In the genomic region with DNA sequence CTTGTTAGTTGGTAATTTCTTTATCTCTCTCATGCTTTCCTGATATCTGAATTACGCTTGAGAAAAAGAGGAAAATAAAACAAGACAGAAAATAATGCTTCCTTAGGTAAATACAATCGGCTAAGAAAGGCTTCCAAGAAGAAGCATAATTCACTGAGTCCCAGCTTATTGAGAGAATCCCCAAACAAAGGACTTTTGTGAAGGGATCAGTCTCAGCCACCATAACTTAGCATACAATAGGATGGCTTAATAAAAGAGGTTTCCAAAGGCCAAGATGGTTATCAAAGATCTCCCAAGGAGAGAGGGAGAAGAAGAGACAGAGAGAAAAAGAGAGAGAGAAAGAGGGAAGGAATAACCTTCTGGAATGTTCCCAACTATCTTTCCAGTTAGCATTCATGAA, we compare ENCODE assay signal across 32 cellular contexts. TPM values are rescaled to one million over a fixed set of nuclear protein-coding genes. Genes with fewer than 3 reads are reported as not detected.
"Had no signal": no experiment of that assay in that cellular context is flagged by ENCODE, and none has a peak within 500 bp of the region (broad histone marks: within the 10 kb centered on the region; RNA-seq: fewer than 3 reads in every experiment).

No MANE protein-coding gene starts in this region.

- H3K4me3 Mint-ChIP-seq: activated B cell treated with CpG ODN at 0.5 μM for 24 hours; activated CD8-positive, alpha-beta T cell treated with anti-CD3 and anti-CD28 coated beads for 36 hours; activated naive CD8-positive, alpha-beta T cell; activated T-cell treated with anti-CD3 and anti-CD28 coated beads, Interleukin-2, amount 50 U/mL, for 4 hours; activated T-helper 17 cell treated with anti-CD3 and anti-CD28 coated beads, Interleukin-2, amount 50 U/mL, for 72 hours; central memory CD8-positive, alpha-beta T cell; dendritic cell treated with granulocyte-macrophage colony-stimulating factor and Interleukin-4, amounts not matched to agents 40 ng/mL and 50 ng/mL, for 4 days; T-helper 17 cell; T-helper 2 cell treated with Interferon-gamma antibody and Interleukin-4, amounts not matched to agents 5 μg/mL and 100 μg/mL, for 36 hours had no signal

- H3K4me3 ChIP-seq: coronary artery, dorsolateral prefrontal cortex, gastrocnemius medialis, heart left ventricle had no signal

- H3K27me3 Mint-ChIP-seq: activated B cell treated with CpG ODN at 0.5 μM for 24 hours; activated CD8-positive, alpha-beta T cell treated with anti-CD3 and anti-CD28 coated beads for 36 hours; activated T-helper 17 cell treated with anti-CD3 and anti-CD28 coated beads, Interleukin-2, amount 50 U/mL, for 72 hours; dendritic cell treated with granulocyte-macrophage colony-stimulating factor and Interleukin-4, amounts not matched to agents 40 ng/mL and 50 ng/mL, for 4 days; T-helper 17 cell had no signal

- ATAC-seq: activated CD4-positive, CD25-positive, alpha-beta regulatory T cell treated with anti-CD3 and anti-CD28 coated beads, Interleukin-2, amount 50 U/mL, for 24 hours; activated CD8-positive, alpha-beta T cell treated with anti-CD3 and anti-CD28 coated beads for 36 hours; activated T-cell treated with anti-CD3 and anti-CD28 coated beads, Interleukin-2, amount 50 U/mL, for 4 hours; activated T-helper 17 cell treated with anti-CD3 and anti-CD28 coated beads, Interleukin-2, amount 50 U/mL, for 72 hours; esophagus mucosa; gastrocnemius medialis; heart left ventricle; T-helper 17 cell had no signal

- H3K27me3 ChIP-seq: brain microvascular endothelial cell, dorsolateral prefrontal cortex, gastrocnemius medialis, heart left ventricle had no signal

- H3K36me3 Mint-ChIP-seq: activated naive CD8-positive, alpha-beta T cell had no signal

- H3K9me3 Mint-ChIP-seq: activated B cell treated with CpG ODN at 0.5 μM for 24 hours; activated CD8-positive, alpha-beta T cell treated with anti-CD3 and anti-CD28 coated beads for 36 hours; activated T-cell treated with anti-CD3 and anti-CD28 coated beads, Interleukin-2, amount 50 U/mL, for 4 hours; activated T-helper 17 cell treated with anti-CD3 and anti-CD28 coated beads, Interleukin-2, amount 50 U/mL, for 72 hours; central memory CD8-positive, alpha-beta T cell; dendritic cell treated with granulocyte-macrophage colony-stimulating factor and Interleukin-4, amounts not matched to agents 40 ng/mL and 50 ng/mL, for 4 days; T-helper 2 cell treated with Interferon-gamma antibody and Interleukin-4, amounts not matched to agents 5 μg/mL and 100 μg/mL, for 36 hours had no signal

- H3K27ac ChIP-seq: brain microvascular endothelial cell, coronary artery, dorsolateral prefrontal cortex, gastrocnemius medialis, heart left ventricle, WERI-Rb-1 had no signal

- H3K4me1 Mint-ChIP-seq: activated B cell treated with CpG ODN at 0.5 μM for 24 hours; activated T-helper 17 cell treated with anti-CD3 and anti-CD28 coated beads, Interleukin-2, amount 50 U/mL, for 72 hours; central memory CD8-positive, alpha-beta T cell; T-helper 17 cell had no signal

- DNase-seq: activated B cell treated with CpG ODN at 0.5 μM for 24 hours; activated CD4-positive, alpha-beta T cell treated with anti-CD3 and anti-CD28 coated beads for 48 hours; activated CD4-positive, alpha-beta T cell treated with anti-CD3 and anti-CD28 coated beads, Interleukin-2, amount 50 U/mL, for 1 hour; activated CD4-positive, alpha-beta T cell treated with anti-CD3 and anti-CD28 coated beads, Interleukin-2, amount 50 U/mL, for 48 hours; activated CD8-positive, alpha-beta memory T cell treated with anti-CD3 and anti-CD28 coated beads for 24 hours; activated CD8-positive, alpha-beta T cell treated with anti-CD3 and anti-CD28 coated beads for 36 hours; activated effector memory CD4-positive, alpha-beta T cell treated with Interleukin-2 at 50 U/mL for 16 hours; activated gamma-delta T cell treated with Interleukin-2 at 50 U/mL for 16 hours; activated naive CD4-positive, alpha-beta T cell treated with anti-CD3 and anti-CD28 coated beads, Interleukin-2, amount 50 U/mL, for 16 hours; activated naive CD4-positive, alpha-beta T cell treated with Interleukin-2 at 50 U/mL for 16 hours; activated T-cell treated with anti-CD3 and anti-CD28 coated beads, Interleukin-2, amount 50 U/mL, for 4 hours; amniotic stem cell; anterior cingulate cortex; brain microvascular endothelial cell; dorsolateral prefrontal cortex; effector CD8-positive, alpha-beta T cell; foreskin fibroblast; gastrocnemius medialis; glutamatergic neuron; heart left ventricle; T-helper 1 cell; T-helper 17 cell; T1000; WERI-Rb-1 had no signal

- H3K36me3 ChIP-seq: brain microvascular endothelial cell, gastrocnemius medialis, heart left ventricle, WERI-Rb-1 had no signal

- H3K27ac Mint-ChIP-seq: activated B cell treated with CpG ODN at 0.5 μM for 24 hours; activated CD8-positive, alpha-beta T cell treated with anti-CD3 and anti-CD28 coated beads for 36 hours; activated naive CD8-positive, alpha-beta T cell; activated T-helper 17 cell treated with anti-CD3 and anti-CD28 coated beads, Interleukin-2, amount 50 U/mL, for 72 hours; dendritic cell treated with granulocyte-macrophage colony-stimulating factor and Interleukin-4, amounts not matched to agents 40 ng/mL and 50 ng/mL, for 4 days; T-helper 17 cell; T-helper 2 cell treated with Interferon-gamma antibody and Interleukin-4, amounts not matched to agents 5 μg/mL and 100 μg/mL, for 36 hours had no signal

- H3K9me3 ChIP-seq: gastrocnemius medialis, heart left ventricle had no signal

- H3K4me1 ChIP-seq: gastrocnemius medialis, heart left ventricle had no signal

RNA-seq across cellular contexts. Expression of a gene that starts 46.0 kb away (rescaled TPM):
- total RNA-seq: activated B cell treated with CpG ODN at 0.5 μM for 24 hours, gastrocnemius medialis had no signal
